20 cellular contexts compared by ENCODE assay signal in the genomic region with DNA sequence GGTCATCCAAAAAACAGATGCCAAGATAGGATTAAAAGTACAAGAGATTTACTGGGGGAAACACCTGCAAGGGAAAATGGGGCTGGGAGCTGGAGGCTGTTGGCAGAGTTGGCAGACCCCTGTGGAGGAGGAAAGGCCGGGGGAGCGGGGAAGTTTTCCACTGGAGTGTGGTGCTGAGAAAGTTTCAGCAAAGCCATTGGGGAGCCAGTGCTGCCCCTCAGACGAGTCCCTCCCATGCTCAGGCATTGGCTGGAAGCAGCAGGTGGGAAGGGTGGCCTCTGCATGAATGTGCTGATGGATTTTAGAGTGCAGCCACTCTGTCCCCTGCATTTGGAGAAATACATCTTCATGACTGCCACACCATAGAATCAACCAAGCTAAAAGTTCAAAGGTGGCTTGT.
"Had no signal": no experiment of that assay in that cellular context is flagged by ENCODE, and none has a peak within 500 bp of the region (broad histone marks: within the 10 kb centered on the region; RNA-seq: fewer than 3 reads in every experiment).

No MANE protein-coding gene starts in this region.

- ATAC-seq: gastroesophageal sphincter; left lobe of liver; mucosa of descending colon; naive thymus-derived CD8-positive, alpha-beta T cell; stimulated activated naive B cell treated with anti-CD40 and anti-IgM and Interleukin-4, amounts not matched to agents 10 μg/mL and 1 μg/mL and 100 μg/mL, for 72 hours; stimulated activated naive CD8-positive, alpha-beta T cell treated with anti-CD3 and anti-CD28 coated beads, Interleukin-15, amount 100 ng/mL, for 72 hours had no signal

- H3K9me3 Mint-ChIP-seq: naive thymus-derived CD8-positive, alpha-beta T cell; stimulated activated naive B cell treated with anti-CD40 and anti-IgM and Interleukin-4, amounts not matched to agents 10 μg/mL and 1 μg/mL and 100 μg/mL, for 72 hours; stimulated activated naive CD8-positive, alpha-beta T cell treated with anti-CD3 and anti-CD28 coated beads, Interleukin-15, amount 100 ng/mL, for 72 hours had no signal

- H3K27me3 ChIP-seq: dorsolateral prefrontal cortex, esophagus muscularis mucosa, gastroesophageal sphincter, right atrium auricular region, sigmoid colon, testis, transverse colon had no signal

- H3K4me1 Mint-ChIP-seq: stimulated activated naive CD8-positive, alpha-beta T cell treated with anti-CD3 and anti-CD28 coated beads, Interleukin-15, amount 100 ng/mL, for 72 hours had no signal

- H3K4me1 ChIP-seq: right atrium auricular region, sigmoid colon, testis had no signal

- H3K27ac Mint-ChIP-seq: stimulated activated naive B cell treated with anti-CD40 and anti-IgM and Interleukin-4, amounts not matched to agents 10 μg/mL and 1 μg/mL and 100 μg/mL, for 72 hours had no signal

- H3K27ac ChIP-seq: dorsolateral prefrontal cortex, epithelial cell of prostate, esophagus muscularis mucosa, gastroesophageal sphincter, right atrium auricular region, sigmoid colon, testis, transverse colon had no signal

- H3K9me3 ChIP-seq: esophagus muscularis mucosa, gastroesophageal sphincter, mucosa of descending colon, right atrium auricular region, sigmoid colon, testis, transverse colon had no signal

- DNase-seq: cortex of kidney; dorsolateral prefrontal cortex; effector CD8-positive, alpha-beta T cell; islet precursor cell; mucosa of descending colon; naive thymus-derived CD8-positive, alpha-beta T cell; posterior cingulate gyrus; sigmoid colon; stimulated activated CD4-positive, alpha-beta T cell treated with anti-CD3 and anti-CD28 coated beads, Interleukin-2, amount 100 ng/mL, for 24 hours; stimulated activated CD4-positive, alpha-beta T cell treated with anti-CD3 and anti-CD28 coated beads, Interleukin-4, amount 100 ng/mL, for 4 hours; stimulated activated naive B cell treated with anti-CD40 and anti-IgM and Interleukin-4, amounts not matched to agents 10 μg/mL and 1 μg/mL and 100 μg/mL, for 72 hours; stimulated activated naive CD8-positive, alpha-beta T cell treated with anti-CD3 and anti-CD28 coated beads, Interleukin-15, amount 100 ng/mL, for 72 hours; testis; transverse colon had no signal

- H3K27me3 Mint-ChIP-seq: naive thymus-derived CD8-positive, alpha-beta T cell; stimulated activated naive B cell treated with anti-CD40 and anti-IgM and Interleukin-4, amounts not matched to agents 10 μg/mL and 1 μg/mL and 100 μg/mL, for 72 hours; stimulated activated naive CD8-positive, alpha-beta T cell treated with anti-CD3 and anti-CD28 coated beads, Interleukin-15, amount 100 ng/mL, for 72 hours had no signal

- H3K4me3 ChIP-seq: dorsolateral prefrontal cortex, esophagus muscularis mucosa, gastroesophageal sphincter, mucosa of descending colon, right atrium auricular region, sigmoid colon, skin epidermis, testis, transverse colon had no signal

- H3K4me3 Mint-ChIP-seq: naive thymus-derived CD8-positive, alpha-beta T cell; stimulated activated naive B cell treated with anti-CD40 and anti-IgM and Interleukin-4, amounts not matched to agents 10 μg/mL and 1 μg/mL and 100 μg/mL, for 72 hours; stimulated activated naive CD8-positive, alpha-beta T cell treated with anti-CD3 and anti-CD28 coated beads, Interleukin-15, amount 100 ng/mL, for 72 hours had no signal
